15 cellular contexts compared by ENCODE assay signal in the genomic region with DNA sequence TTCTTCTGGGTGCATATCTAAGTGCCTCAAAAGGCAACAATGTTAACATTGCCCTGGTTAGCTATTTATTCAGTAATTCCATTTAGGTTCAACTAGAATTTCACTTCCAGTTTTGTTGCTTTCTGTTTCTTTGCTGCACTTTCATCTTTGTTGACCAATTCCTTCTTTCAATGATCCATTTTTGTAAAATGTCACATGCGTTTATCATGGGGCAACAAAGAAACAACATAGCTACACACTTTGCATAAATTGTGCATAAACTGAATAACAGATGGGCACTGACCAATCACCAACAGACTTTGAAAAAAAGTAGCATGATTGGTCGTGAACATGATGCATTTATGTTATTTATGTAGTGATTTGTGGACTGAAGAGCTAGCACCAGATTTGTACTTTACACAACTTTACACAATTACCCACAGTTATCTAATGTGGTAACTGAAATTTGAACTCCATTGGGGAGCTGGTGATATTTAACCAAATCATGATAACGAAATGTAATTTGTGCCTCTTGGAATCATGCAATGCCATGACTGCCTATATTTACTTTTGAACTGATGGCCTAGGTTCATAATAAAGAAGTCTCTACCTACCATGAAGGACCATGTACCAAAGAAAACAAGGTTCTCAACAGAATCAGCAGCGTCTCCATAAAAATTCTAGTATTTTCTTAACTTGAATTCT. TPM values are rescaled to one million over a fixed set of nuclear protein-coding genes. Genes with fewer than 3 reads are reported as not detected.
DNase-seq lines count a peak whose midpoint lies in the region; ATAC-seq, FAIRE-seq and TF ChIP-seq lines count a peak whose summit lies in the region.
"Had no signal": no experiment of that assay in that cellular context is flagged by ENCODE, and none has a peak within 500 bp of the region (broad histone marks: within the 10 kb centered on the region; RNA-seq: fewer than 3 reads in every experiment).

No MANE protein-coding gene starts in this region.

- ATAC-seq in GM21786 (IDR thresholded peaks at IDR 0.05; ENCODE audit: unreplicated experiment) (peak; percentile 67), HG03175 (IDR thresholded peaks at IDR 0.05; ENCODE audit: unreplicated experiment) (peak; percentile 84), HG03025 (IDR thresholded peaks at IDR 0.05; ENCODE audit: low FRiP score, unreplicated experiment) (no peak)
- ATAC-seq in activated CD8-positive, alpha-beta memory T cell treated with anti-CD3 and anti-CD28 coated beads, Interleukin-2, amount 10 ng/mL, durations not matched to agents 7 days and 5 days: no peak
- ATAC-seq: CD8-positive, alpha-beta T cell had no signal

- H3K4me3 ChIP-seq in liver (ENCODE audit: low read depth in 1 of 3, low read length in 3 of 3): no peak overlapping the region
- H3K4me3 ChIP-seq: breast epithelium, ovary had no signal

- no peaks in the 10 kb centered on the region for H3K36me3 ChIP-seq in liver (ENCODE audit: control insufficient read depth in 4 of 4, insufficient read depth in 3 of 4, low read depth in 1 of 4, low read length in 3 of 4)
- H3K36me3 ChIP-seq: breast epithelium, ovary, WERI-Rb-1 had no signal

- no peak for TF ChIP-seq CTCF in liver (IDR thresholded peaks at IDR 0.05; ENCODE audit: low read depth, low read length, missing input control)

- CTCF ChIA-PET in activated CD8-positive, alpha-beta memory T cell treated with anti-CD3 and anti-CD28 coated beads, Interleukin-2, amount 10 ng/mL, durations not matched to agents 7 days and 5 days (lab: Charles Lee): interaction anchor here (1.0 to 2.7 kb wide), 6 partner anchors 8 to 557 kb away, joined by 3 to 13 read pairs (median 8); partner anchors contain the start of gene CPOX

- H3K36me3 Mint-ChIP-seq in activated CD8-positive, alpha-beta memory T cell treated with anti-CD3 and anti-CD28 coated beads, Interleukin-2, amount 10 ng/mL, durations not matched to agents 7 days and 5 days: no peaks in the 10 kb centered on the region
- H3K36me3 Mint-ChIP-seq: CD8-positive, alpha-beta T cell had no signal

- WGBS in liver: 46% methylated on average over 4 of the region's 4 CpGs

- H3K27me3 Mint-ChIP-seq in activated CD8-positive, alpha-beta memory T cell treated with anti-CD3 and anti-CD28 coated beads, Interleukin-2, amount 10 ng/mL, durations not matched to agents 7 days and 5 days: peaks cover 12% of the 10 kb centered on the region

- peak; percentile 8 to 26 for TF ChIP-seq RAD21 in liver (IDR thresholded peaks at IDR 0.05)

- peak; percentile 89 for FAIRE-seq in GM19239 (lab: Jason Lieb, UNC)

- no peak overlapping the region for H3K9ac ChIP-seq in liver (ENCODE audit: low read depth in 1 of 2, low read length in 2 of 2)

- H3K4me1 ChIP-seq in liver (ENCODE audit: control insufficient read depth in 4 of 4, insufficient read depth in 4 of 4, low read length in 3 of 4): peaks cover 0 to 53% (median 31%) of the 10 kb centered on the region in 4 donors
- H3K4me1 ChIP-seq: breast epithelium had no signal

- H3K27ac ChIP-seq in liver (ENCODE audit: low read depth in 1 of 2, low read length in 2 of 2): peak overlapping the region in 1 of 2 donors; percentile 35
- H3K27ac ChIP-seq: breast epithelium, epithelial cell of prostate, ovary, WERI-Rb-1 had no signal

- H3K27me3 ChIP-seq in liver (ENCODE audit: control insufficient read depth in 4 of 4, insufficient read depth in 4 of 4, low read length in 3 of 4): no peaks in the 10 kb centered on the region
- H3K27me3 ChIP-seq: breast epithelium, ovary had no signal

- H3K4me3 Mint-ChIP-seq in activated CD8-positive, alpha-beta memory T cell treated with anti-CD3 and anti-CD28 coated beads, Interleukin-2, amount 10 ng/mL, durations not matched to agents 7 days and 5 days: no peak overlapping the region
- H3K4me3 Mint-ChIP-seq: CD8-positive, alpha-beta T cell had no signal

- peaks cover 5% of the 10 kb centered on the region for H3K4me1 Mint-ChIP-seq in activated CD8-positive, alpha-beta memory T cell treated with anti-CD3 and anti-CD28 coated beads, Interleukin-2, amount 10 ng/mL, durations not matched to agents 7 days and 5 days

- H3K9me3 Mint-ChIP-seq in activated CD8-positive, alpha-beta memory T cell treated with anti-CD3 and anti-CD28 coated beads, Interleukin-2, amount 10 ng/mL, durations not matched to agents 7 days and 5 days (ENCODE audit: low read depth): no peaks in the 10 kb centered on the region
- H3K9me3 Mint-ChIP-seq: CD8-positive, alpha-beta T cell had no signal

- H3K9me3 ChIP-seq in liver (ENCODE audit: control insufficient read depth in 4 of 4, low read length in 3 of 4): no peaks in the 10 kb centered on the region
- H3K9me3 ChIP-seq: breast epithelium, ovary had no signal

- no peak for DNase-seq in GM19239 (ENCODE audit: insufficient read length, low spot score)
- no peak for DNase-seq in stimulated activated CD4-positive, alpha-beta T cell treated with anti-CD3 and anti-CD28 coated beads, Interleukin-2, amount 100 ng/mL, for 24 hours
- DNase-seq in activated CD8-positive, alpha-beta memory T cell treated with anti-CD3 and anti-CD28 coated beads, Interleukin-2, amount 10 ng/mL, durations not matched to agents 7 days and 5 days: no peak
- DNase-seq: CD8-positive, alpha-beta T cell; hippocampal formation; mesendoderm; ovary; stimulated activated naive CD4-positive, alpha-beta T cell; WERI-Rb-1 had no signal

- H3K27ac Mint-ChIP-seq in activated CD8-positive, alpha-beta memory T cell treated with anti-CD3 and anti-CD28 coated beads, Interleukin-2, amount 10 ng/mL, durations not matched to agents 7 days and 5 days: no peak overlapping the region
- H3K27ac Mint-ChIP-seq: CD8-positive, alpha-beta T cell had no signal

TF ChIP-seq in liver, 16 proteins besides CTCF, POLR2A, EP300 and RAD21:
- peak; percentile 65 for TF ChIP-seq YY1 (IDR thresholded peaks at IDR 0.05)
- TF ChIP-seq ATF3 (IDR thresholded peaks at IDR 0.05): no peak
- TF ChIP-seq REST (IDR thresholded peaks at IDR 0.05): no peak
- peak; percentile 31 to 64 for TF ChIP-seq HNF4A (conservative IDR thresholded peaks at IDR 0.05)
- TF ChIP-seq FOXA2 (IDR thresholded peaks at IDR 0.05): peak; percentile 59
- TF ChIP-seq FOXA1 (IDR thresholded peaks at IDR 0.05): peak; percentile 34
- TF ChIP-seq MAX (IDR thresholded peaks at IDR 0.05): peak; percentile 31
- peak in 1 of 2 donors; percentile 34 for TF ChIP-seq JUND (IDR thresholded peaks at IDR 0.05)
- peak in 1 of 2 donors; percentile 66 for TF ChIP-seq RXRA (IDR thresholded peaks at IDR 0.05)

RNA-seq across cellular contexts. Expression of gene CPOX, which starts 7.1 kb away (rescaled TPM):
- 100 to 1,000 TPM in 1 of 2 donors, 10 to 100 TPM in 1; 18.2 to 280 TPM for total RNA-seq in liver
- polyA plus RNA-seq in liver: 10 to 100 TPM in 1 of 2 donors, 1 to 10 TPM in 1; 8.8 to 14.3 TPM
- total RNA-seq in activated CD8-positive, alpha-beta memory T cell treated with anti-CD3 and anti-CD28 coated beads, Interleukin-2, amount 10 ng/mL, durations not matched to agents 7 days and 5 days: 10 to 100 TPM; 71.6 to 88.5 TPM

Comparison
In these comparisons a context has a peak if more than half of its experiments do, and no peak if none do; other contexts are left out.
1. ATAC-seq: peak in GM21786 (single experiment) and HG03175 (single experiment); none in activated CD8-positive, alpha-beta memory T cell treated with anti-CD3 and anti-CD28 coated beads, Interleukin-2, amount 10 ng/mL, durations not matched to agents 7 days and 5 days (single experiment) and HG03025 (single experiment).